1 cellular context compared by ENCODE assay signal in the genomic region with DNA sequence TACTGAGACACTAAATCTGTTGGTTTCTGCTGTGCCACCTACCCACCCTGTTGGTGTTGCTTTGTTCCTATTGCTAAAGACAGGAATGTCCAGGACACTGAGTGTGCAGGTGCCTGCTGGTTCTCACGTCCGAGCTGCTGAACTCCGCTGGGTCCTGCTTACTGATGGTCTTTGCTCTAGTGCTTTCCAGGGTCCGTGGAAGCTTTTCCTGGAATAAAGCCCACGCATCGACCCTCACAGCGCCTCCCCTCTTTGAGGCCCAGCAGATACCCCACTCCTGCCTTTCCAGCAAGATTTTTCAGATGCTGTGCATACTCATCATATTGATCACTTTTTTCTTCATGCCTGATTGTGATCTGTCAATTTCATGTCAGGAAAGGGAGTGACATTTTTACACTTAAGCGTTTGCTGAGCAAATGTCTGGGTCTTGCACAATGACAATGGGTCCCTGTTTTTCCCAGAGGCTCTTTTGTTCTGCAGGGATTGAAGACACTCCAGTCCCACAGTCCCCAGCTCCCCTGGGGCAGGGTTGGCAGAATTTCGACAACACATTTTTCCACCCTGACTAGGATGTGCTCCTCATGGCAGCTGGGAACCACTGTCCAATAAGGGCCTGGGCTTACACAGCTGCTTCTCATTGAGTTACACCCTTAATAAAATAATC.
TF ChIP-seq lines count a peak whose summit lies in the region.

No MANE protein-coding gene starts in this region.

TF ChIP-seq in HepG2, 621 proteins besides CTCF, POLR2A, EP300 and RAD21 (continued from another document and continues in another):
- TF ChIP-seq ZNF335 (CRISPR knock-in tag; IDR thresholded peaks at IDR 0.05) (0 out of 2 replicates have a peak, but pooled peaks have one; percentile 20), HIVEP1 (CRISPR knock-in tag; IDR thresholded peaks at IDR 0.05) (no peak), ZNF713 (CRISPR knock-in tag; IDR thresholded peaks at IDR 0.05) (no peak), PHF5A (CRISPR knock-in tag; IDR thresholded peaks at IDR 0.05; ENCODE audit: low read depth, unreplicated experiment) (no peak), MED1 (CRISPR knock-in tag; IDR thresholded peaks at IDR 0.05) (peak; percentile 33; the same call in 1 of the 2 replicates), ZSCAN12 (CRISPR knock-in tag; IDR thresholded peaks at IDR 0.05) (no peak), ZNF547 (CRISPR knock-in tag; IDR thresholded peaks at IDR 0.05) (peak; percentile 42; the same call in 1 of the 2 replicates), NR2F6 (IDR thresholded peaks at IDR 0.05) (0 out of 2 replicates have a peak, but pooled peaks have one; percentile 20), NR2F6 (CRISPR knock-in tag; IDR thresholded peaks at IDR 0.05) (no peak), ZSCAN25 (CRISPR knock-in tag; IDR thresholded peaks at IDR 0.05) (0 out of 2 replicates have a peak, but pooled peaks have one; percentile 25), TCF7L2 (IDR thresholded peaks at IDR 0.05; ENCODE audit: low read depth, low read length) (no peak), HHEX (CRISPR knock-in tag; IDR thresholded peaks at IDR 0.05) (no peak), NR2C2 (CRISPR knock-in tag; IDR thresholded peaks at IDR 0.05; ENCODE audit: borderline replicate concordance) (no peak), YEATS4 (CRISPR knock-in tag; IDR thresholded peaks at IDR 0.05; ENCODE audit: borderline replicate concordance) (0 out of 2 replicates have a peak, but pooled peaks have one; percentile 62), FOSL2 (CRISPR knock-in tag; IDR thresholded peaks at IDR 0.05) (peak; percentile 34; the same call in 1 of the 2 replicates), PCBP2 (optimal IDR thresholded peaks at IDR 0.05; ENCODE audit: low read depth, low read length, poor library complexity, severe bottlenecking) (no peak), ZHX2 (IDR thresholded peaks at IDR 0.05; ENCODE audit: low read depth) (no peak; the same call in 1 of the 2 replicates), ZHX2 (CRISPR knock-in tag; IDR thresholded peaks at IDR 0.05; ENCODE audit: borderline replicate concordance) (no peak), SP4 (CRISPR knock-in tag; IDR thresholded peaks at IDR 0.05) (no peak), JUNB (CRISPR knock-in tag; IDR thresholded peaks at IDR 0.05; ENCODE audit: borderline replicate concordance) (no peak), ZNF121 (CRISPR knock-in tag; IDR thresholded peaks at IDR 0.05) (no peak), ZKSCAN5 (CRISPR knock-in tag; IDR thresholded peaks at IDR 0.05) (no peak), NFIC (IDR thresholded peaks at IDR 0.05; ENCODE audit: low read length) (no peak), TAF15 (IDR thresholded peaks at IDR 0.05; ENCODE audit: low read depth, low read length, poor library complexity, severe bottlenecking) (no peak), REXO4 (CRISPR knock-in tag; IDR thresholded peaks at IDR 0.05; ENCODE audit: borderline replicate concordance) (no peak), ZNF224 (CRISPR knock-in tag; IDR thresholded peaks at IDR 0.05) (no peak), SKI (IDR thresholded peaks at IDR 0.05; ENCODE audit: partially characterized antibody) (no peak), ZNF274 (CRISPR knock-in tag; IDR thresholded peaks at IDR 0.05) (peak; percentile 28; the same call in 1 of the 2 replicates), ZNF260 (CRISPR knock-in tag; IDR thresholded peaks at IDR 0.05; ENCODE audit: borderline replicate concordance, low read depth) (no peak), KLF15 (CRISPR knock-in tag; IDR thresholded peaks at IDR 0.05; ENCODE audit: borderline replicate concordance) (no peak), ZNF563 (CRISPR knock-in tag; IDR thresholded peaks at IDR 0.05) (no peak), ZNF678 (CRISPR knock-in tag; IDR thresholded peaks at IDR 0.05) (no peak), PATZ1 (CRISPR knock-in tag; IDR thresholded peaks at IDR 0.05) (0 out of 2 replicates have a peak, but pooled peaks have one; percentile 43), ZBTB20 (CRISPR knock-in tag; IDR thresholded peaks at IDR 0.05; ENCODE audit: borderline replicate concordance, low read depth) (no peak), ZFAT (CRISPR knock-in tag; conservative IDR thresholded peaks at IDR 0.05) (no peak), SALL2 (CRISPR knock-in tag; IDR thresholded peaks at IDR 0.05) (peak; percentile 48; the same call in 1 of the 2 replicates), THAP11 (CRISPR knock-in tag; IDR thresholded peaks at IDR 0.05) (0 out of 2 replicates have a peak, but pooled peaks have one; percentile 28), ZNF749 (CRISPR knock-in tag; IDR thresholded peaks at IDR 0.05; ENCODE audit: borderline replicate concordance) (no peak), MEIS1 (CRISPR knock-in tag; IDR thresholded peaks at IDR 0.05; ENCODE audit: borderline replicate concordance) (peak; percentile 84; the same call in 1 of the 2 replicates), CCDC6 (CRISPR knock-in tag; IDR thresholded peaks at IDR 0.05) (no peak; the same call in 1 of the 2 replicates)
- TF ChIP-seq, protein P1, sequence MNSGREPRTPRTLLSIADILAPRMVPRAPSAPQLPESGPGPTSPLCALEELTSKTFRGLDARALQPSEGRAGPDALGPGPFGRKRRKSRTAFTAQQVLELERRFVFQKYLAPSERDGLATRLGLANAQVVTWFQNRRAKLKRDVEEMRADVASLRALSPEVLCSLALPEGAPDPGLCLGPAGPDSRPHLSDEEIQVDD (CRISPR knock-in tag; IDR thresholded peaks at IDR 0.05; ENCODE audit: borderline replicate concordance) = 0 out of 2 replicates have a peak, but pooled peaks have one; percentile 17
- TF ChIP-seq, protein P2, sequence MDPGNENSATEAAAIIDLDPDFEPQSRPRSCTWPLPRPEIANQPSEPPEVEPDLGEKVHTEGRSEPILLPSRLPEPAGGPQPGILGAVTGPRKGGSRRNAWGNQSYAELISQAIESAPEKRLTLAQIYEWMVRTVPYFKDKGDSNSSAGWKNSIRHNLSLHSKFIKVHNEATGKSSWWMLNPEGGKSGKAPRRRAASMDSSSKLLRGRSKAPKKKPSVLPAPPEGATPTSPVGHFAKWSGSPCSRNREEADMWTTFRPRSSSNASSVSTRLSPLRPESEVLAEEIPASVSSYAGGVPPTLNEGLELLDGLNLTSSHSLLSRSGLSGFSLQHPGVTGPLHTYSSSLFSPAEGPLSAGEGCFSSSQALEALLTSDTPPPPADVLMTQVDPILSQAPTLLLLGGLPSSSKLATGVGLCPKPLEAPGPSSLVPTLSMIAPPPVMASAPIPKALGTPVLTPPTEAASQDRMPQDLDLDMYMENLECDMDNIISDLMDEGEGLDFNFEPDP (CRISPR knock-in tag; conservative IDR thresholded peaks at IDR 0.05) = 0 out of 2 replicates have a peak, but pooled peaks have one; percentile 29
- TF ChIP-seq, protein P3, sequence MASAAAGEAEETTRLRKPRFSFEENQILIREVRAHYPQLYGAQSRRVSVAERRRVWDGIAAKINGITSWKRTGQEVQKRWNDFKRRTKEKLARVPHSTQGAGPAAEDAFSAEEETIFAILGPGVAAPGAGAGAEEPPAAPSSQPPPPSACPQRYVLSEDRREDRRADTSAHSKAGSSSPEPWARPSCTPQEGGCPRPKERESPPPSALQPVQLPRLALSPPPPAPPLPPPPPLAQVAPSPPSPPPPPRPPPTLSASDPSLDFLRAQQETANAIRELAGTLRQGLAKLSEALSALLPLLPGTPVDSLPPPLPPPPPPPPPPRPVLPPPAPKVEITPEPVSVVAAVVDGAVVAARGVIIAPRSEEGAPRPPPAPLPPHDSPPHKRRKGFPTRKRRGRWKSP (CRISPR knock-in tag; IDR thresholded peaks at IDR 0.05) = no peak
- TF ChIP-seq, protein P4, sequence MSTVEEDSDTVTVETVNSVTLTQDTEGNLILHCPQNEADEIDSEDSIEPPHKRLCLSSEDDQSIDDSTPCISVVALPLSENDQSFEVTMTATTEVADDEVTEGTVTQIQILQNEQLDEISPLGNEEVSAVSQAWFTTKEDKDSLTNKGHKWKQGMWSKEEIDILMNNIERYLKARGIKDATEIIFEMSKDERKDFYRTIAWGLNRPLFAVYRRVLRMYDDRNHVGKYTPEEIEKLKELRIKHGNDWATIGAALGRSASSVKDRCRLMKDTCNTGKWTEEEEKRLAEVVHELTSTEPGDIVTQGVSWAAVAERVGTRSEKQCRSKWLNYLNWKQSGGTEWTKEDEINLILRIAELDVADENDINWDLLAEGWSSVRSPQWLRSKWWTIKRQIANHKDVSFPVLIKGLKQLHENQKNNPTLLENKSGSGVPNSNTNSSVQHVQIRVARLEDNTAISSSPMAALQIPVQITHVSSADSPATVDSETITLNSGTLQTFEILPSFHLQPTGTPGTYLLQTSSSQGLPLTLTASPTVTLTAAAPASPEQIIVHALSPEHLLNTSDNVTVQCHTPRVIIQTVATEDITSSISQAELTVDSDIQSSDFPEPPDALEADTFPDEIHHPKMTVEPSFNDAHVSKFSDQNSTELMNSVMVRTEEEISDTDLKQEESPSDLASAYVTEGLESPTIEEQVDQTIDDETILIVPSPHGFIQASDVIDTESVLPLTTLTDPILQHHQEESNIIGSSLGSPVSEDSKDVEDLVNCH (CRISPR knock-in tag; IDR thresholded peaks at IDR 0.05) = no peak
- TF ChIP-seq, protein P5, sequence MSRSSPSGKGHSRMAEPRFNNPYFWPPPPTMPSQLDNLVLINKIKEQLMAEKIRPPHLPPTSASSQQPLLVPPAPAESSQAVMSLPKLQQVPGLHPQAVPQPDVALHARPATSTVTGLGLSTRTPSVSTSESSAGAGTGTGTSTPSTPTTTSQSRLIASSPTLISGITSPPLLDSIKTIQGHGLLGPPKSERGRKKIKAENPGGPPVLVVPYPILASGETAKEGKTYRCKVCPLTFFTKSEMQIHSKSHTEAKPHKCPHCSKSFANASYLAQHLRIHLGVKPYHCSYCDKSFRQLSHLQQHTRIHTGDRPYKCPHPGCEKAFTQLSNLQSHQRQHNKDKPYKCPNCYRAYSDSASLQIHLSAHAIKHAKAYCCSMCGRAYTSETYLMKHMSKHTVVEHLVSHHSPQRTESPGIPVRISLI (CRISPR knock-in tag; IDR thresholded peaks at IDR 0.05; ENCODE audit: borderline replicate concordance) = no peak
